Comparison of ENCODE assay signal across 11 cellular contexts in the genomic region with DNA sequence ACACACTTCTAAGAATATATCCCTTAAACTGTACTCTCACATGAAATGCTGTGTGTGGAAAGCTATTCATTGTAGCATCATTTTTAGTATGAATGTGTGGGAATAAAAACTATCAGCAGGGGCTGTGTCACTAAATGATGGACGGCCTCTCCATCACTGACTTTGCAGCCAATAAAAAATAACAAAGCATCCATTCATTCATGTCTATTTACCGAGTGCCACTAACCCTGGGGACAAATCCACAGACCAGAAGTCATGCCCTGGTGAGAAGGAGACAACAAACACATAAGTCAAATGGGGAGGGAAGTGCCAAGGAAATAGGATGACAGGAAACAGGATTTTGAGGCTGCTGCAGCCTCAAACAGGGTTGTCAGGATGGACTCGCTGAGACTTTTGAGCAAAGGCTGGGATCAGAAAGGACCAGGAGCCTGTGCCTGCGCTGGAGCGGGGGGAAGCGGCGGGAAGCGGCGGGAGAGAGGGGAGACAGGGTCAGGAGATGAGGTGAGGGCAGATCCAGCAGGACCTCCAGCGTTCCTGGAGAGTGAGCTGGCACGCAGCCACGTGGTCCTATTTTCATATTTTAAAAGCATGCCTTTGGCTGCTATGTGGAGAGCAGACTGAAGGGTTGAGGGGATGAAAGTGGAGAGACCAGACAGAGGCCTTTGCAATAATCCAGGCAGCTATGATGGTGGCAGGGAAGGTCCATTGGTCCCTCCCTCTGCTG. TPM values are rescaled to one million over a fixed set of nuclear protein-coding genes. Genes with fewer than 3 reads are reported as not detected.
DNase-seq lines count a peak whose midpoint lies in the region; ATAC-seq and TF ChIP-seq lines count a peak whose summit lies in the region.
"Had no signal": no experiment of that assay in that cellular context is flagged by ENCODE, and none has a peak within 500 bp of the region (broad histone marks: within the 10 kb centered on the region; RNA-seq: fewer than 3 reads in every experiment).

No MANE protein-coding gene starts in this region.

- no peak for DNase-seq in CD4-positive, alpha-beta T cell
- peak; percentile 28 for DNase-seq in COLO829 (ENCODE audit: low spot score)
- no peak for DNase-seq in naive B cell
- no peak for DNase-seq in LoVo (ENCODE audit: low spot score)
- DNase-seq in NCI-H187 treated with DMSO at 0.1 percent for 48 hours (lab: John Stamatoyannopoulos, UW), result no peak
- DNase-seq: activated CD4-positive, alpha-beta T cell treated with anti-CD3 and anti-CD28 coated beads for 36 hours; adrenal gland; NCI-H1105 treated with DMSO at 0.1 percent for 48 hours had no signal

- H3K27ac ChIP-seq in CD4-positive, alpha-beta T cell (ENCODE audit: low read depth, low read length), result no peak overlapping the region
- H3K27ac ChIP-seq in VCaP, result peak overlapping the region; percentile 40
- H3K27ac ChIP-seq: adrenal gland had no signal

- no peak for TF ChIP-seq CTCF in CD4-positive, alpha-beta T cell (IDR thresholded peaks at IDR 0.05)
- no peak for TF ChIP-seq CTCF in VCaP (conservative IDR thresholded peaks at IDR 0.05)

- H3K4me3 Mint-ChIP-seq in CD4-positive, alpha-beta T cell, result peak overlapping the region; percentile 84
- H3K4me3 Mint-ChIP-seq in naive B cell, result peak overlapping the region in 6 of 8 donors; percentile 14 to 88 (median 54)
- H3K4me3 Mint-ChIP-seq: activated CD4-positive, alpha-beta T cell treated with anti-CD3 and anti-CD28 coated beads for 36 hours; dendritic cell treated with granulocyte-macrophage colony-stimulating factor and Interleukin-4, amounts not matched to agents 40 ng/mL and 50 ng/mL, for 4 days had no signal

- intact Hi-C loops in CD4-positive, alpha-beta T cell (cut with DNase I, micrococcal nuclease), result no loop called here

- POLR2A ChIA-PET in CD4-positive, alpha-beta T cell (lab: Charles Lee), result no interaction called here

- no peak for ATAC-seq in CD4-positive, alpha-beta T cell (ENCODE audit: poor library complexity)
- ATAC-seq in naive B cell (ENCODE audit: low read depth in 2 of 2) (no peak), GM21529 (IDR thresholded peaks at IDR 0.05; ENCODE audit: unreplicated experiment) (no peak)
- ATAC-seq: activated CD4-positive, alpha-beta T cell treated with anti-CD3 and anti-CD28 coated beads for 36 hours had no signal

- peak overlapping the region; percentile 20 for H3K27ac Mint-ChIP-seq in CD4-positive, alpha-beta T cell
- peak overlapping the region in 1 of 6 donors; percentile 12 for H3K27ac Mint-ChIP-seq in naive B cell
- H3K27ac Mint-ChIP-seq: activated CD4-positive, alpha-beta T cell treated with anti-CD3 and anti-CD28 coated beads for 36 hours had no signal

- peaks cover 18% of the 10 kb centered on the region for H3K36me3 Mint-ChIP-seq in CD4-positive, alpha-beta T cell (ENCODE audit: low read depth)
- H3K36me3 Mint-ChIP-seq in naive B cell, result no peaks in the 10 kb centered on the region

- CTCF ChIA-PET in CD4-positive, alpha-beta T cell (lab: Charles Lee), result interaction anchor here (1.1 kb wide), 1 partner anchor 54 kb away, joined by 4 read pairs; the partner anchor contains the start of gene LMBR1

- H3K27me3 Mint-ChIP-seq in CD4-positive, alpha-beta T cell, result peaks cover 23% of the 10 kb centered on the region
- H3K27me3 Mint-ChIP-seq in naive B cell, result peaks cover 14 to 32% (median 31%) of the 10 kb centered on the region in 3 donors

- H3K9me3 Mint-ChIP-seq in CD4-positive, alpha-beta T cell, result no peaks in the 10 kb centered on the region
- H3K9me3 Mint-ChIP-seq in naive B cell, result no peaks in the 10 kb centered on the region
- H3K9me3 Mint-ChIP-seq: dendritic cell treated with granulocyte-macrophage colony-stimulating factor and Interleukin-4, amounts not matched to agents 40 ng/mL and 50 ng/mL, for 4 days had no signal

- peaks cover 18% of the 10 kb centered on the region for H3K27me3 ChIP-seq in CD4-positive, alpha-beta T cell (ENCODE audit: control insufficient read depth, insufficient read depth, low read length)
- H3K27me3 ChIP-seq: adrenal gland had no signal

- H3K4me1 Mint-ChIP-seq in CD4-positive, alpha-beta T cell (ENCODE audit: low read depth), result peaks cover 30% of the 10 kb centered on the region
- peaks cover 11 to 25% (median 22%) of the 10 kb centered on the region in 3 donors for H3K4me1 Mint-ChIP-seq in naive B cell

- no peaks in the 10 kb centered on the region for H3K9me3 ChIP-seq in CD4-positive, alpha-beta T cell (ENCODE audit: control insufficient read depth, low read length)
- H3K9me3 ChIP-seq: adrenal gland had no signal

RNA-seq across cellular contexts. Expression of gene NOM1, which starts 2.2 kb away (rescaled TPM):
- total RNA-seq in CD4-positive, alpha-beta T cell, result 10 to 100 TPM; 25.5 to 27.6 TPM
- polyA plus RNA-seq in naive B cell (ENCODE audit: low read depth in 6 of 6), result 1 to 10 TPM; 1.8 to 8.6 (median 3.3) TPM

RNA-seq across cellular contexts. Expression of gene LMBR1, which starts 54.3 kb away (rescaled TPM):
- total RNA-seq in CD4-positive, alpha-beta T cell, result 10 to 100 TPM; 61.6 to 61.9 TPM
- 10 to 100 TPM; 35.3 to 49.3 (median 40.9) TPM for polyA plus RNA-seq in naive B cell (ENCODE audit: low read depth in 6 of 6)
